ENCODE assay signal across 9 cellular contexts in genomic region chr16:66474750-66475199, GRCh38. TPM values are rescaled to one million over a fixed set of nuclear protein-coding genes. Genes with fewer than 3 reads are reported as not detected.
DNase-seq lines count a peak whose midpoint lies in the region; ATAC-seq, FAIRE-seq and TF ChIP-seq lines count a peak whose summit lies in the region.
"Had no signal": no experiment of that assay in that cellular context is flagged by ENCODE, and none has a peak within 500 bp of the region (broad histone marks: within the 10 kb centered on the region; RNA-seq: fewer than 3 reads in every experiment).

No MANE protein-coding gene starts in this region.

- H3K9me3 Mint-ChIP-seq in activated naive CD4-positive, alpha-beta T cell treated with anti-CD3 and anti-CD28 coated beads, Interleukin-2, amount 50 U/mL, for 72 hours, result no peaks in the 10 kb centered on the region

- H3K4me1 ChIP-seq in heart right ventricle, result peaks cover 0 to 22% (median 7%) of the 10 kb centered on the region in 9 donors

- intact Hi-C loops in heart right ventricle (cut with DNase I), result loop anchor here in 1 of 10 donors (5.0 kb wide), 1 partner anchor 47 kb away; the partner anchor contains the start of gene BEAN1

- WGBS in heart right ventricle, 2 donors, result 39 to 62% methylated on average over 4 of the region's 4 CpGs

- H3K9me3 ChIP-seq in heart right ventricle, result no peaks in the 10 kb centered on the region

- H3K36me3 Mint-ChIP-seq in activated naive CD4-positive, alpha-beta T cell treated with anti-CD3 and anti-CD28 coated beads, Interleukin-2, amount 50 U/mL, for 72 hours, result no peaks in the 10 kb centered on the region

- H3K27me3 ChIP-seq in heart right ventricle, result peaks cover 0 to 4% (median 0%) of the 10 kb centered on the region in 7 donors

- H3K27ac ChIP-seq in heart right ventricle, result no peak overlapping the region
- H3K27ac ChIP-seq: VCaP had no signal

- FAIRE-seq in RCC 7860 (lab: Jason Lieb, UNC), result no peak

- H3K27ac Mint-ChIP-seq in activated naive CD4-positive, alpha-beta T cell treated with anti-CD3 and anti-CD28 coated beads, Interleukin-2, amount 50 U/mL, for 72 hours, result peak overlapping the region; percentile 12 to 57

- H3K36me3 ChIP-seq in heart right ventricle, result no peaks in the 10 kb centered on the region

- no peak overlapping the region for H3K4me3 ChIP-seq in heart right ventricle

- peak; percentile 8 to 18 (median 12) for DNase-seq in activated CD4-positive, CD25-positive, alpha-beta regulatory T cell (lab: John Stamatoyannopoulos, UW)
- DNase-seq in activated CD4-positive, CD25-positive, alpha-beta regulatory T cell treated with anti-CD3 and anti-CD28 coated beads, Interleukin-2, amount 50 U/mL, for 72 hours, result no peak
- DNase-seq in RCC 7860 (ENCODE audit: low spot score) (peak; percentile 12), NCI-H2081 treated with DMSO at 0.1 percent for 48 hours (lab: John Stamatoyannopoulos, UW) (no peak), heart right ventricle (no peak)
- DNase-seq in activated naive CD4-positive, alpha-beta T cell treated with anti-CD3 and anti-CD28 coated beads, Interleukin-2, amount 50 U/mL, for 72 hours (ENCODE audit: low spot score in 2 of 2), result peak in 1 of 2 donors; percentile 53
- peak; percentile 16 to 38 (median 26) for DNase-seq in stimulated activated CD4-positive, alpha-beta T cell treated with anti-CD3 and anti-CD28 coated beads, TNF-alpha, amount 100 ng/mL, for 24 hours (ENCODE audit: low read depth in 3 of 3)

- TF ChIP-seq CTCF in heart right ventricle (IDR thresholded peaks at IDR 0.05), result no peak

- ATAC-seq in HG03442 (IDR thresholded peaks at IDR 0.05; ENCODE audit: unreplicated experiment) (peak; percentile 85), heart right ventricle (no peak)
- ATAC-seq in activated naive CD4-positive, alpha-beta T cell treated with anti-CD3 and anti-CD28 coated beads, Interleukin-2, amount 50 U/mL, for 72 hours, result peak; percentile 88 to 93

RNA-seq across cellular contexts. Expression of gene BEAN1, which starts 47.7 kb away (rescaled TPM):
- not detected for total RNA-seq in activated naive CD4-positive, alpha-beta T cell treated with anti-CD3 and anti-CD28 coated beads, Interleukin-2, amount 50 U/mL, for 72 hours
- total RNA-seq in heart right ventricle, result 1 to 10 TPM in 8 of 10 donors, under 1 TPM in 2; 0.26 to 9.6 (median 2.0) TPM
- polyA plus RNA-seq in heart right ventricle, result 1 to 10 TPM; 1.2 to 5.6 TPM

Comparison
In these comparisons a context has a peak if more than half of its experiments do, and no peak if none do; other contexts are left out.
1. DNase-seq: peak in activated CD4-positive, CD25-positive, alpha-beta regulatory T cell (4 of 4), RCC 7860 (single experiment) and stimulated activated CD4-positive, alpha-beta T cell treated with anti-CD3 and anti-CD28 coated beads, TNF-alpha, amount 100 ng/mL, for 24 hours (3 of 3); none in activated CD4-positive, CD25-positive, alpha-beta regulatory T cell treated with anti-CD3 and anti-CD28 coated beads, Interleukin-2, amount 50 U/mL, for 72 hours (single experiment), NCI-H2081 treated with DMSO at 0.1 percent for 48 hours (single experiment) and heart right ventricle (0 of 2).
2. ATAC-seq: peak in HG03442 (single experiment) and activated naive CD4-positive, alpha-beta T cell treated with anti-CD3 and anti-CD28 coated beads, Interleukin-2, amount 50 U/mL, for 72 hours (2 of 2); none in heart right ventricle (0 of 8).